In the genomic region with DNA sequence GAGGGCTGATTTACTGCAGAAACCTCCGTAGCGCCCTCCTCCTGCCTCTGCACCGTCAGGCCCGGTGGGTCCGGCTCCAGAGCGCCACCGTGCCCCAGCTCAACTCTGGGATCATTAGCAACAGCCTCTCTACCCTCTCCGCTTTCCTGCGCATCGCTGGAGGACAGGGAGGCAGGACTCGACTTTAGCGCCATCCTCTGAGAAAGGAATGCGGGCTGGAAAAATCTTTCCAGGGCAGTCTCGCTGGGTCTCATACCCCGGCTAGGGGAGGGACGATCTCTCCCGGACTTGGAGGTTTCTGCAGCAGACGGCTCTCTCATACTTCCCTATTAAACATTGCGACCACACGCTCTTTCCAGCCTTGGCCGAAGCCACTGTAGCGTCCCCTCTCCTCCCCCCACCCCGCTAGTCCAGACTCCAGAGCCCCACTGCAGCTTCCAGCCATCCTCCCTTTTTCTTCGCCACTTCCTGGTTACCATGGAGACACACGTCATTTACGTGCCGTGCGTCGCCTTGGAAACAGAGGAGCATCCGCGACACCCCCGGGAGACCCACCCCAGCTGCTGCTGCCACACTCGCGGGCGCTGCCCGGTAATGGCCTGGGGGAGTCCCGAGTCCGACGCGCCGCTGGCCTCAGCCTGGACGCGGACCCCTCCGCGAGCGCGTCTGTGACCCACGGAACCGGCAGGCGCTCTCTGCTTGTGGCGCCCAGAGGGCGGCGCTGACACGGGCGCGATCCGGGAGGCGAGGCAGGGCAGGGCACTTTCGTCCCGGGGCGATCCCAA, we compare ENCODE assay signal across 8 cellular contexts. TPM values are rescaled to one million over a fixed set of nuclear protein-coding genes. Genes with fewer than 3 reads are reported as not detected.
DNase-seq lines count a peak whose midpoint lies in the region; ATAC-seq and TF ChIP-seq lines count a peak whose summit lies in the region.

A gene (plus strand): TSS at position 554 of the 785 bp plus-strand sequence. CDS start 479 bp downstream, outside the sequence.

- no peak within 1 kb of the TSS for H3K9ac ChIP-seq in HUES6 (ENCODE audit: low read length)
- H3K9ac ChIP-seq in neural cell (ENCODE audit: low read length) = peak within 1 kb of the TSS; percentile 96
- peak within 1 kb of the TSS in 1 of 2 donors; percentile 47 for H3K9ac ChIP-seq in stomach smooth muscle (ENCODE audit: low read length in 2 of 2)

- DNase-seq in COLO829 (ENCODE audit: low spot score) (peak; percentile 45), RPMI8226 (peak; percentile 58), foreskin fibroblast (peak; percentile 72 to 91)
- DNase-seq in activated effector memory CD4-positive, alpha-beta T cell treated with anti-CD3 and anti-CD28 coated beads, Interleukin-2, amount 50 U/mL, for 16 hours = peak; percentile 91

- peaks cover 39% of the 10 kb centered on the region for H3K79me2 ChIP-seq in neural cell (replicated peaks; ENCODE audit: insufficient read depth, low read length)

- H3F3A ChIP-seq in neural cell (ENCODE audit: insufficient read depth, low read length, poor library complexity, severe bottlenecking) = peaks cover 8% of the 10 kb centered on the region

- peak; percentile 35 for TF ChIP-seq CTCF in foreskin fibroblast (IDR thresholded peaks at IDR 0.05; ENCODE audit: low read depth, low read length)
- peak; percentile 76 for TF ChIP-seq CTCF in neural cell (IDR thresholded peaks at IDR 0.05; ENCODE audit: poor library complexity, severe bottlenecking)

- H3K4me1 ChIP-seq in HUES6 (ENCODE audit: control insufficient read depth, insufficient read depth, low read length) (0 out of 2 replicates have a peak, but pooled peaks cover 7% of the 10 kb centered on the region), stomach smooth muscle (ENCODE audit: control insufficient read depth, insufficient read depth, low read length) (peaks cover 17% of the 10 kb centered on the region)

- H2AFZ ChIP-seq in neural cell (ENCODE audit: low read depth, low read length) = peak within 1 kb of the TSS; percentile 65

- H3K9me2 ChIP-seq in neural cell (ENCODE audit: insufficient read depth, low read length) = no peaks in the 10 kb centered on the region

- H3K27me3 ChIP-seq in HUES6 (ENCODE audit: control insufficient read depth, insufficient read depth, low read length) = peaks cover 99% of the 10 kb centered on the region
- no peaks in the 10 kb centered on the region for H3K27me3 ChIP-seq in neural cell (ENCODE audit: insufficient read depth, low read depth, low read length)
- peaks cover 35 to 60% of the 10 kb centered on the region in 2 donors for H3K27me3 ChIP-seq in stomach smooth muscle (ENCODE audit: control insufficient read depth in 1 of 2, insufficient read depth in 2 of 2, low read length in 2 of 2)

- ATAC-seq in GM21360 (IDR thresholded peaks at IDR 0.05; ENCODE audit: unreplicated experiment) = peak; percentile 48

- TF ChIP-seq RAD21 in neural cell (conservative IDR thresholded peaks at IDR 0.05) = peak; percentile 48

- no peaks in the 10 kb centered on the region for H4K20me1 ChIP-seq in neural cell (ENCODE audit: insufficient read depth)

- H3K4me2 ChIP-seq in neural cell (ENCODE audit: low read length) = peak within 1 kb of the TSS; percentile 98

- H3K36me3 ChIP-seq in HUES6 (ENCODE audit: control insufficient read depth, insufficient read depth, low read length) (no peaks in the 10 kb centered on the region), neural cell (ENCODE audit: insufficient read depth, low read length) (no peaks in the 10 kb centered on the region), stomach smooth muscle (ENCODE audit: control insufficient read depth in 2 of 2, insufficient read depth in 2 of 2, low read length in 2 of 2) (no peaks in the 10 kb centered on the region)

- H3K4me3 ChIP-seq in HUES6 (ENCODE audit: low read depth, low read length) (peak within 1 kb of the TSS; percentile 74), foreskin fibroblast (ENCODE audit: low read depth in 1 of 2, low read length in 2 of 2) (peak within 1 kb of the TSS; percentile 71 to 81), neural cell (ENCODE audit: low read length) (peak within 1 kb of the TSS; percentile 93), stomach smooth muscle (ENCODE audit: low read length in 2 of 2) (peak within 1 kb of the TSS; percentile 57 to 78)

- H3K9me3 ChIP-seq in HUES6 (ENCODE audit: control insufficient read depth, insufficient read depth, low read depth, low read length) = no peaks in the 10 kb centered on the region
- H3K9me3 ChIP-seq in neural cell (ENCODE audit: low read length) = no peaks in the 10 kb centered on the region
- no peaks in the 10 kb centered on the region for H3K9me3 ChIP-seq in stomach smooth muscle (ENCODE audit: control insufficient read depth in 2 of 2, low read length in 2 of 2)

- peak; percentile 66 for TF ChIP-seq EP300 in neural cell (conservative IDR thresholded peaks at IDR 0.05; ENCODE audit: poor library complexity, severe bottlenecking)

- H3K27ac ChIP-seq in HUES6 (ENCODE audit: low read depth, low read length) (no peak within 1 kb of the TSS), neural cell (ENCODE audit: low read length) (peak within 1 kb of the TSS; percentile 98), stomach smooth muscle (ENCODE audit: low read length) (no peak within 1 kb of the TSS)

TF ChIP-seq in neural cell, 6 proteins besides CTCF, POLR2A, EP300 and RAD21:
- TF ChIP-seq, protein P1, sequence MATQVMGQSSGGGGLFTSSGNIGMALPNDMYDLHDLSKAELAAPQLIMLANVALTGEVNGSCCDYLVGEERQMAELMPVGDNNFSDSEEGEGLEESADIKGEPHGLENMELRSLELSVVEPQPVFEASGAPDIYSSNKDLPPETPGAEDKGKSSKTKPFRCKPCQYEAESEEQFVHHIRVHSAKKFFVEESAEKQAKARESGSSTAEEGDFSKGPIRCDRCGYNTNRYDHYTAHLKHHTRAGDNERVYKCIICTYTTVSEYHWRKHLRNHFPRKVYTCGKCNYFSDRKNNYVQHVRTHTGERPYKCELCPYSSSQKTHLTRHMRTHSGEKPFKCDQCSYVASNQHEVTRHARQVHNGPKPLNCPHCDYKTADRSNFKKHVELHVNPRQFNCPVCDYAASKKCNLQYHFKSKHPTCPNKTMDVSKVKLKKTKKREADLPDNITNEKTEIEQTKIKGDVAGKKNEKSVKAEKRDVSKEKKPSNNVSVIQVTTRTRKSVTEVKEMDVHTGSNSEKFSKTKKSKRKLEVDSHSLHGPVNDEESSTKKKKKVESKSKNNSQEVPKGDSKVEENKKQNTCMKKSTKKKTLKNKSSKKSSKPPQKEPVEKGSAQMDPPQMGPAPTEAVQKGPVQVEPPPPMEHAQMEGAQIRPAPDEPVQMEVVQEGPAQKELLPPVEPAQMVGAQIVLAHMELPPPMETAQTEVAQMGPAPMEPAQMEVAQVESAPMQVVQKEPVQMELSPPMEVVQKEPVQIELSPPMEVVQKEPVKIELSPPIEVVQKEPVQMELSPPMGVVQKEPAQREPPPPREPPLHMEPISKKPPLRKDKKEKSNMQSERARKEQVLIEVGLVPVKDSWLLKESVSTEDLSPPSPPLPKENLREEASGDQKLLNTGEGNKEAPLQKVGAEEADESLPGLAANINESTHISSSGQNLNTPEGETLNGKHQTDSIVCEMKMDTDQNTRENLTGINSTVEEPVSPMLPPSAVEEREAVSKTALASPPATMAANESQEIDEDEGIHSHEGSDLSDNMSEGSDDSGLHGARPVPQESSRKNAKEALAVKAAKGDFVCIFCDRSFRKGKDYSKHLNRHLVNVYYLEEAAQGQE (IDR thresholded peaks at IDR 0.05; ENCODE audit: borderline replicate concordance) = peak; percentile 85
- TF ChIP-seq MXI1 (conservative IDR thresholded peaks at IDR 0.05; ENCODE audit: poor library complexity, severe bottlenecking) = peak; percentile 80
- TF ChIP-seq POLR2AphosphoS5 (IDR thresholded peaks at IDR 0.05) = peak; percentile 92
- peak; percentile 50 for TF ChIP-seq SMC3 (conservative IDR thresholded peaks at IDR 0.05; ENCODE audit: poor library complexity)
- TF ChIP-seq TAF1 (IDR thresholded peaks at IDR 0.05; ENCODE audit: low read depth) = peak; percentile 90
- TF ChIP-seq EZH2 (IDR thresholded peaks at IDR 0.05; ENCODE audit: borderline replicate concordance, insufficient read depth, low read length, poor library complexity, severe bottlenecking) = no peak

RNA-seq across cellular contexts. Expression of the gene that starts here (rescaled TPM):
- 35.3 and 40.2 TPM in 2 replicates for polyA plus RNA-seq in neural cell
- polyA minus RNA-seq in neural cell = 38.7 and 39.9 TPM in 2 replicates
